ENCODE assay signal across 24 cellular contexts in genomic region chr9:114170792-114171461, GRCh38.
"Had no signal": no experiment of that assay in that cellular context is flagged by ENCODE, and none has a peak within 500 bp of the region (broad histone marks: within the 10 kb centered on the region; RNA-seq: fewer than 3 reads in every experiment).

No MANE protein-coding gene starts in this region.

- H3K4me3 ChIP-seq: ascending aorta, esophagus squamous epithelium, thyroid gland had no signal

- H3K9me3 ChIP-seq: ascending aorta, esophagus squamous epithelium, thyroid gland had no signal

- H3K36me3 ChIP-seq: ascending aorta, brain microvascular endothelial cell, thyroid gland had no signal

- ATAC-seq: activated CD4-positive, CD25-positive, alpha-beta regulatory T cell treated with anti-CD3 and anti-CD28 coated beads, Interleukin-2, amount 50 U/mL, for 24 hours; left ventricle myocardium superior; right cardiac atrium; stimulated activated effector memory CD8-positive, alpha-beta T cell treated with anti-CD3 and anti-CD28 coated beads, Interleukin-12 subunit alpha, Interleukin-12 subunit beta, amount 100 ng/mL, for 72 hours had no signal

- H3K27ac ChIP-seq: brain microvascular endothelial cell, epithelial cell of prostate, thyroid gland, WERI-Rb-1 had no signal

- DNase-seq: activated CD4-positive, alpha-beta T cell treated with anti-CD3 and anti-CD28 coated beads for 48 hours; activated CD4-positive, alpha-beta T cell treated with anti-CD3 and anti-CD28 coated beads, Interleukin-2, amount 50 U/mL, for 48 hours; activated CD8-positive, alpha-beta memory T cell treated with anti-CD3 and anti-CD28 coated beads for 24 hours; activated effector memory CD4-positive, alpha-beta T cell treated with Interleukin-2 at 50 U/mL for 16 hours; activated naive CD4-positive, alpha-beta T cell treated with Interleukin-2 at 50 U/mL for 16 hours; activated naive CD8-positive, alpha-beta T cell treated with anti-CD3 and anti-CD28 coated beads for 36 hours; brain microvascular endothelial cell; caudate nucleus; dermis blood vessel endothelial cell; effector CD4-positive, alpha-beta T cell; esophagus squamous epithelium; foreskin melanocyte; left ventricle myocardium superior; naive B cell; occipital lobe; right cardiac atrium; stimulated activated CD4-positive, alpha-beta T cell treated with anti-CD3 and anti-CD28 coated beads, Interleukin-4, amount 100 ng/mL, for 24 hours; T-helper 9 cell; thyroid gland; WERI-Rb-1 had no signal

- H3K27me3 ChIP-seq: ascending aorta, brain microvascular endothelial cell, esophagus squamous epithelium, thyroid gland had no signal

- H3K4me1 ChIP-seq: thyroid gland had no signal
